1 cellular context compared by ENCODE assay signal in the genomic region with DNA sequence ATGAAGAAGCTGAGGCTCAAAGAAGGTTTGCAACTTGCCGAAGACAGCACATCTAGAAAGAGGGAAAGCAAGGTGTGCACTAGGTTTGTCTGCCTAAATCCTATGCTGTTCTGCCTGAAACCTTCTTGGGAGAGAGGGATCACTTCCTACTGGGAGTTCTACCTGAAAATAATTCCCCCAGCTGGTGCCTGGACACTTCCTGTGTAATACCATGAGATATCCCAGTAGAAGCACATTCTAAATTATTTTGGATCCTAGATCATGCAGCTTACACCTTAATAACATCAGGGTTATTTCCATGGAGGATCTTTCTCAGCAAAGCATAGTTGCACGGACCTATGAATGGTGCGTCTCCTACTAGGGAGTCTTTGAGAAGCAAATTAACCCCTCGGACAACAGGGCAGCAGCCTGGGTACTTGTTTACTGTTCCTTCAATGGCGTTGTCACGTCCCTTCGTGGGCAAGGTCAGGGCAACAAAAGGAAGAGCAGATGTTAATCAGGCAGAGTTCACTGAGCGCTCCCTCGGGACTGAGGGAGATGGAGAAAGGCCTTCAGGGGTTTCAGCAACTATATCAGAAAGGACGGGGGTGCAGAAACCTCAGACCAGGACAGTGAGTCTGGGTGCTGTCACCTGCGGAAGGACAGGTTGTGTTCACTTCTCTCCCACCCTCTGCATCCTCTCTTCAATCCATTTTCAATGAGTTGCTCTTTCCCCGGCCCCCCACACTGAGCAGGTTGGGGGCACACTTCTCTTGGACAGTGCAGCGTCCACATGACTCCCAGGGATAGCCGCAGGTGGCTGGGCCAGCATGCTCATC.
TF ChIP-seq lines count a peak whose summit lies in the region.

No MANE protein-coding gene starts in this region.

TF ChIP-seq in WTC11, 78 proteins besides CTCF, POLR2A, EP300 and RAD21 (continued from another document):
- TF ChIP-seq, protein P1, sequence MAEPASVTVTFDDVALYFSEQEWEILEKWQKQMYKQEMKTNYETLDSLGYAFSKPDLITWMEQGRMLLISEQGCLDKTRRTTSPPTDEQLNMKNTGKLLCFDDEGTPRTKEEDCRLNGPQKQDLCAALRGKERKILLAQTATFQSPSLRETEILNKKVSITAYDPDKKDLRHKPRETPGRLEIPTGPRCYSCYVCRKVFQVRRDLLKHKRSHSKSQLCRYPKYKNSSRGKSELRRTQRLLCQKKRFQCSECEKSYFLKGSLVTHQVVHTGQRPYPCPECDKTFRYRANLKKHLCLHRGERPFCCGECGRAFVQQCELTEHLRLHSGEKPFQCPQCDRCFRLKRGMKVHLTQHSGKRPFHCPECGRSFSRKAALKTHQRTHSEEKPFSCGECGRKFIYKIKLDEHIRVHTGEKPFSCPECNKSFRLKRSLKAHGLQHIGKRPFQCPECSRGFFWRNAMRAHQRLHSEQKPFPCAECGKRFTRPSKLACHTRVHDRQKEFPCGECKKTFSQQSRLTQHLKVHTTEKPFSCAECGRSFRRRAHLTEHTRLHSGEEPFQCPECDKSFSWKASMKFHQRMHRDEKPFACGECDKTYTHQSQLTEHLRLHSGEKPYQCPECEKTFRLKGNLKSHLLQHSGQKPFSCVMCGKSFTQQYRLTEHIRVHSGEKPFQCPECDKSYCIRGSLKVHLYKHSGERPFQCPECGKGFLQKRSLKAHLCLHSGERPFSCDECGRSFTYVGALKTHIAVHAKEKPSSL (CRISPR knock-in tag; conservative IDR thresholded peaks at IDR 0.05): no peak
